In the genomic region with DNA sequence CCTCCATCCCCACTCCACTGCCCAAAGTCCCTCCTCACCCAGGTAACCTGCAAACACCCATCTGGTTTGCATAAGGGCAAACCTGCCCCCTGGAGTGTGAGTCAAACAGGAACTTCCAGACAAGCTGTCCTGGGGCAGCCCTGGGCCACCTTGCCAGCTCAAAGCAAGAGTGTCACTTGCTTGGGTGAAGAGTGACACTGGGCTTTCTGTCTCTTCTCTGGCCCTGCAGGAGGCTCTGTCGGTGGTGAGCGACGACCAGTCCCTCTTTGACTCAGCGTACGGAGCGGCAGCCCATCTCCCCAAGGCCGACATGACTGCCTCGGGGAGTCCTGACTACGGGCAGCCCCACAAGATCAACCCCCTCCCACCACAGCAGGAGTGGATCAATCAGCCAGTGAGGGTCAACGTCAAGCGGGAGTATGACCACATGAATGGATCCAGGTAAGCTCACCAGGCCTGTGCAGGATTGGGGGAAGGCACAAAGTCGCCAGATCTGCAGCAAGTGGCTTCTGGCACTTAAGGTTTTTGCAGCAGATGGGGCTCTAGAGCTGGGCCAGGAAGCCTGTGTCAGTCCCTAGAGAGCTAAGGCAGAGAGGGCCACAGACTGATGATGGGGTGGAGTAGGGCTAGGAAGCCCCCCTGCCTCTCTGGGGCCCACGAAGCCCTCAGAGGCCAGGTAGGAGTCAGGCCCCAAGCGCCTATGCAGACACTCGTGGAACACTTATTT, we compare ENCODE assay signal across 8 cellular contexts.
A peak's percentile ranks its signal among the peaks of the same experiment; 100 is the strongest.
DNase-seq lines count a peak whose midpoint lies in the region; ATAC-seq, FAIRE-seq and TF ChIP-seq lines count a peak whose summit lies in the region.

No MANE protein-coding gene starts in this region.

- no peaks in the 10 kb centered on the region for H3K27me3 ChIP-seq in vagina

- H3K27ac ChIP-seq in vagina = no peak overlapping the region

- H3K27me3 Mint-ChIP-seq in activated T-cell treated with anti-CD3 and anti-CD28 coated beads, Interleukin-2, amount 50 U/mL, for 24 hours = no peaks in the 10 kb centered on the region

- no peaks in the 10 kb centered on the region for H3K9me3 ChIP-seq in vagina

- TF ChIP-seq POLR2A in vagina (IDR thresholded peaks at IDR 0.05) = no peak

- intact Hi-C loops in vagina (cut with DNase I) = no loop called here

- H3K36me3 Mint-ChIP-seq in activated T-cell treated with anti-CD3 and anti-CD28 coated beads, Interleukin-2, amount 50 U/mL, for 24 hours (ENCODE audit: low read depth) = peaks cover 56% of the 10 kb centered on the region

- FAIRE-seq in frontal cortex (lab: Jason Lieb, UNC) = no peak

- no peaks in the 10 kb centered on the region for H3K9me3 Mint-ChIP-seq in activated T-cell treated with anti-CD3 and anti-CD28 coated beads, Interleukin-2, amount 50 U/mL, for 24 hours

- DNase-seq in activated T-cell treated with anti-CD3 and anti-CD28 coated beads, Interleukin-2, amount 50 U/mL, for 24 hours = peak; percentile 55
- no peak for DNase-seq in activated T-cell treated with anti-CD3 and anti-CD28 coated beads, Interleukin-2, amount 50 U/mL, for 1 hour
- peak; percentile 44 to 51 for DNase-seq in stimulated activated CD8-positive, alpha-beta memory T cell treated with anti-CD3 and anti-CD28 coated beads, Interleukin-2, amount 100 ng/mL, for 48 hours (ENCODE audit: low read depth in 2 of 2)
- no peak for DNase-seq in vagina (ENCODE audit: extremely low spot score in 2 of 2)
- no peak for DNase-seq in midbrain (lab: John Stamatoyannopoulos, UW)
- DNase-seq in frontal cortex (ENCODE audit: low spot score in 2 of 2) = no peak

- no peaks in the 10 kb centered on the region for H3K4me1 ChIP-seq in vagina

- H3K4me3 Mint-ChIP-seq in activated T-cell treated with anti-CD3 and anti-CD28 coated beads, Interleukin-2, amount 50 U/mL, for 24 hours = peak overlapping the region; percentile 31

- no peaks in the 10 kb centered on the region for H3K36me3 ChIP-seq in vagina

- H3K4me3 ChIP-seq in vagina = no peak overlapping the region

- H3K27ac Mint-ChIP-seq in activated T-cell treated with anti-CD3 and anti-CD28 coated beads, Interleukin-2, amount 50 U/mL, for 24 hours = peak overlapping the region; percentile 96

- no peak for TF ChIP-seq CTCF in vagina (IDR thresholded peaks at IDR 0.05)

- ATAC-seq in HG02840 (IDR thresholded peaks at IDR 0.05; ENCODE audit: low FRiP score, unreplicated experiment) = peak; percentile 74
- peak; percentile 78 for ATAC-seq in activated CD4-positive, CD25-positive, alpha-beta regulatory T cell treated with anti-CD3 and anti-CD28 coated beads, Interleukin-2, amount 50 U/mL, for 24 hours

- peaks cover 80% of the 10 kb centered on the region for H3K4me1 Mint-ChIP-seq in activated T-cell treated with anti-CD3 and anti-CD28 coated beads, Interleukin-2, amount 50 U/mL, for 24 hours (ENCODE audit: low read depth)

Comparison
In these comparisons a context has a peak if more than half of its experiments do, and no peak if none do; other contexts are left out.
1. DNase-seq: peak in activated T-cell treated with anti-CD3 and anti-CD28 coated beads, Interleukin-2, amount 50 U/mL, for 24 hours (single experiment) and stimulated activated CD8-positive, alpha-beta memory T cell treated with anti-CD3 and anti-CD28 coated beads, Interleukin-2, amount 100 ng/mL, for 48 hours (2 of 2); none in activated T-cell treated with anti-CD3 and anti-CD28 coated beads, Interleukin-2, amount 50 U/mL, for 1 hour (single experiment), vagina (0 of 2), midbrain (single experiment) and frontal cortex (0 of 2).